15 cellular contexts compared by ENCODE assay signal in genomic region chr12:79644274-79645234, GRCh38. TPM values are rescaled to one million over a fixed set of nuclear protein-coding genes. Genes with fewer than 3 reads are reported as not detected.
DNase-seq lines count a peak whose midpoint lies in the region; ATAC-seq and TF ChIP-seq lines count a peak whose summit lies in the region.
"Had no signal": no experiment of that assay in that cellular context is flagged by ENCODE, and none has a peak within 500 bp of the region (broad histone marks: within the 10 kb centered on the region; RNA-seq: fewer than 3 reads in every experiment).

No MANE protein-coding gene starts in this region.

- TF ChIP-seq POLR2A in GM18505 (IDR thresholded peaks at IDR 0.05; ENCODE audit: borderline replicate concordance, extremely low read depth, insufficient read depth, insufficient read length), result no peak
- no peak for TF ChIP-seq POLR2A in spleen (IDR thresholded peaks at IDR 0.05)

- H3K4me3 ChIP-seq in SK-N-MC, result no peak overlapping the region
- H3K4me3 ChIP-seq in spleen, result no peak overlapping the region
- H3K4me3 ChIP-seq: HAP-1, pancreas had no signal

- H3K9ac ChIP-seq in SK-N-MC (ENCODE audit: insufficient read length), result no peak overlapping the region

- no peaks in the 10 kb centered on the region for H3K27me3 ChIP-seq in spleen (replicated peaks in 1 of 7)
- H3K27me3 ChIP-seq: pancreas had no signal

- ATAC-seq in GM18505 (IDR thresholded peaks at IDR 0.05; ENCODE audit: unreplicated experiment), result peak; percentile 19
- peak; percentile 24 for ATAC-seq in GM21423 (IDR thresholded peaks at IDR 0.05; ENCODE audit: unreplicated experiment)
- peak; percentile 7 for ATAC-seq in HG03103 (IDR thresholded peaks at IDR 0.05; ENCODE audit: low read depth, unreplicated experiment)
- ATAC-seq: stimulated activated naive B cell treated with anti-CD40 and anti-IgM and Interleukin-4, amounts not matched to agents 10 μg/mL and 1 μg/mL and 100 μg/mL, for 72 hours had no signal

- WGBS in spleen, 5 donors, result 70 to 84% (median 74%) methylated on average over 4 of the region's 4 CpGs

- DNase-seq in SK-N-MC (ENCODE audit: low read depth, low spot score) (no peak), substantia nigra (lab: John Stamatoyannopoulos, UW) (no peak), spleen (no peak)
- no peak for DNase-seq in activated CD4-positive, CD25-positive, alpha-beta regulatory T cell (lab: John Stamatoyannopoulos, UW)
- no peak for DNase-seq in activated CD4-positive, alpha-beta T cell treated with anti-CD3 and anti-CD28 coated beads, Interleukin-2, amount 50 U/mL, for 4 hours
- DNase-seq: DMS79; mesendoderm; NCI-H510A; pancreas; stimulated activated CD4-positive, alpha-beta T cell treated with anti-CD3 and anti-CD28 coated beads, Interleukin-1b, Interleukin-23, amount 100 ng/mL, for 48 hours; stimulated activated naive B cell treated with anti-CD40 and anti-IgM and Interleukin-4, amounts not matched to agents 10 μg/mL and 1 μg/mL and 100 μg/mL, for 72 hours had no signal

- H3K27ac ChIP-seq in SK-N-MC (peak overlapping the region; percentile 3; the same call in 1 of the 2 replicates), substantia nigra (ENCODE audit: low read depth, low read length, poor library complexity, severe bottlenecking) (no peak overlapping the region), spleen (no peak overlapping the region)
- H3K27ac ChIP-seq: pancreas had no signal

- no peaks in the 10 kb centered on the region for H3K9me3 ChIP-seq in SK-N-MC (ENCODE audit: low read depth, low read length)
- no peaks in the 10 kb centered on the region for H3K9me3 ChIP-seq in spleen
- H3K9me3 ChIP-seq: HAP-1, pancreas had no signal

- H3K4me1 ChIP-seq in spleen, result no peaks in the 10 kb centered on the region

- no peak for TF ChIP-seq CTCF in spleen (IDR thresholded peaks at IDR 0.05 in 8 of 11, conservative IDR thresholded peaks at IDR 0.05 in 3 of 11)

- intact Hi-C loops in spleen (cut with DNase I; ENCODE audit: low total_unique reads), result no loop called here

- H3K36me3 ChIP-seq in SK-N-MC (ENCODE audit: insufficient read depth, low read length), result peaks cover 5% of the 10 kb centered on the region
- H3K36me3 ChIP-seq in spleen, result no peaks in the 10 kb centered on the region
- H3K36me3 ChIP-seq: HAP-1, pancreas had no signal

RNA-seq across cellular contexts. Expression of gene PAWR, which starts 46.2 kb away (rescaled TPM):
- 10 to 100 TPM; 22.8 to 38.0 (median 33.5) TPM for total RNA-seq in spleen
- 10 to 100 TPM; 16.1 to 28.6 (median 20.1) TPM for polyA plus RNA-seq in spleen
